In the genomic region with DNA sequence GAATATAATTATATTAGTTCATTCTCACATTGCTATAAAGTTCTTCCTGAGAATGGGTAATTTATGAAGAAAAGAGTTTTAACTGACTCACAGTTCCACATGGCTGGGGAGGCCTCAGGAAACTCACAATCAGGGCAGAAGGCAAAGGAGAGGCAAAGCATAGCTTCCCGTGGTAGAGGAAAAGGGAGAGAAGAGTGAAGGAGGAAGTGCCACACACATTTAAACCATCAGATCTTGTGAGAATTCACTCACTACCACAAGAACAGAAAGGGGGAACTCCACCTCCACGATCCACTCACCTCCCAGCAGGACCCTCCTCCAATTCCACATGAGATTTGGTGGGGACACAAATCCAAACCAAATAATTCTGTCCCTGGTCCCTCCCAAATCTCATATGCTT, we compare ENCODE assay signal across 28 cellular contexts.
"Had no signal": no experiment of that assay in that cellular context is flagged by ENCODE, and none has a peak within 500 bp of the region (broad histone marks: within the 10 kb centered on the region; RNA-seq: fewer than 3 reads in every experiment).

No MANE protein-coding gene starts in this region.

- H3K27me3 ChIP-seq: neutrophil, pancreas, right lobe of liver, sigmoid colon, stomach, thyroid gland, tibial nerve, upper lobe of left lung, vagina had no signal

- H3K4me1 ChIP-seq: pancreas, prostate gland, right lobe of liver, sigmoid colon, stomach, thyroid gland, tibial nerve, upper lobe of left lung, vagina had no signal

- H3K36me3 Mint-ChIP-seq: stimulated activated effector memory CD8-positive, alpha-beta T cell treated with anti-CD3 and anti-CD28 coated beads, Interleukin-12 subunit alpha, Interleukin-12 subunit beta, amount 100 ng/mL, for 72 hours; stimulated activated naive B cell treated with anti-CD40 and anti-IgM and Interleukin-4, amounts not matched to agents 10 μg/mL and 1 μg/mL and 100 μg/mL, for 72 hours had no signal

- H3K27ac Mint-ChIP-seq: naive thymus-derived CD8-positive, alpha-beta T cell; natural killer cell treated with Interleukin-12 subunit alpha and Interleukin-12 subunit beta and Interleukin-15 and Interleukin-18, amount 100 ng/mL, for 72 hours; nephron progenitor cell; stimulated activated effector memory CD8-positive, alpha-beta T cell treated with anti-CD3 and anti-CD28 coated beads, Interleukin-12 subunit alpha, Interleukin-12 subunit beta, amount 100 ng/mL, for 72 hours; stimulated activated naive B cell treated with anti-CD40 and anti-IgM and Interleukin-4, amounts not matched to agents 10 μg/mL and 1 μg/mL and 100 μg/mL, for 72 hours; stimulated activated naive CD8-positive, alpha-beta T cell treated with anti-CD3 and anti-CD28 coated beads, Interleukin-15, Interleukin-2, amounts not matched to agents 100 ng/mL and 50 ng/mL, for 24 hours had no signal

- H3K4me1 Mint-ChIP-seq: naive thymus-derived CD8-positive, alpha-beta T cell; nephron progenitor cell; neural crest cell; stimulated activated effector memory CD8-positive, alpha-beta T cell treated with anti-CD3 and anti-CD28 coated beads, Interleukin-12 subunit alpha, Interleukin-12 subunit beta, amount 100 ng/mL, for 72 hours; stimulated activated naive B cell treated with anti-CD40 and anti-IgM and Interleukin-4, amounts not matched to agents 10 μg/mL and 1 μg/mL and 100 μg/mL, for 72 hours had no signal

- DNase-seq: naive thymus-derived CD8-positive, alpha-beta T cell; nephron progenitor cell; nucleus accumbens; pancreas; right cardiac atrium; right lobe of liver; sigmoid colon; small intestine; stimulated activated CD4-positive, alpha-beta T cell treated with anti-CD3 and anti-CD28 coated beads, Interleukin-15, amount 100 ng/mL, for 24 hours; stimulated activated CD4-positive, alpha-beta T cell treated with anti-CD3 and anti-CD28 coated beads, Interleukin-2, amount 100 ng/mL, for 24 hours; stimulated activated CD4-positive, alpha-beta T cell treated with anti-CD3 and anti-CD28 coated beads, Interleukin-2, amount 100 ng/mL, for 48 hours; stimulated activated CD4-positive, alpha-beta T cell treated with anti-CD3 and anti-CD28 coated beads, Interleukin-4, amount 100 ng/mL, for 24 hours; stimulated activated naive B cell treated with anti-CD40 and anti-IgM and Interleukin-4, amounts not matched to agents 10 μg/mL and 1 μg/mL and 100 μg/mL, for 72 hours; stimulated activated naive CD4-positive, alpha-beta T cell treated with Interleukin-2 at 50 U/mL for 16 hours; stomach; thyroid gland; trophoblast cell; upper lobe of left lung had no signal

- ATAC-seq: naive thymus-derived CD8-positive, alpha-beta T cell; natural killer cell treated with Interleukin-12 subunit alpha and Interleukin-12 subunit beta and Interleukin-15 and Interleukin-18, amount 100 ng/mL, for 72 hours; pancreas; right cardiac atrium; right lobe of liver; stimulated activated naive B cell treated with anti-CD40 and anti-IgM and Interleukin-4, amounts not matched to agents 10 μg/mL and 1 μg/mL and 100 μg/mL, for 72 hours had no signal

- H3K4me3 ChIP-seq: pancreas, prostate gland, right lobe of liver, sigmoid colon, stomach, thoracic aorta, thyroid gland, tibial nerve, upper lobe of left lung, vagina had no signal

- H3K27me3 Mint-ChIP-seq: naive thymus-derived CD8-positive, alpha-beta T cell; natural killer cell treated with Interleukin-12 subunit alpha and Interleukin-12 subunit beta and Interleukin-15 and Interleukin-18, amount 100 ng/mL, for 72 hours; stimulated activated naive B cell treated with anti-CD40 and anti-IgM and Interleukin-4, amounts not matched to agents 10 μg/mL and 1 μg/mL and 100 μg/mL, for 72 hours; stimulated activated naive CD8-positive, alpha-beta T cell treated with anti-CD3 and anti-CD28 coated beads, Interleukin-15, Interleukin-2, amounts not matched to agents 100 ng/mL and 50 ng/mL, for 24 hours had no signal

- H3K9me3 ChIP-seq: neutrophil, pancreas, prostate gland, right lobe of liver, sigmoid colon, stomach, thoracic aorta, thyroid gland, upper lobe of left lung, vagina had no signal

- FAIRE-seq: pancreas, small intestine, urothelium cell line had no signal

- H3K4me3 Mint-ChIP-seq: naive thymus-derived CD8-positive, alpha-beta T cell; natural killer cell treated with Interleukin-12 subunit alpha and Interleukin-12 subunit beta and Interleukin-15 and Interleukin-18, amount 100 ng/mL, for 72 hours; nephron progenitor cell; neural crest cell; stimulated activated effector memory CD8-positive, alpha-beta T cell treated with anti-CD3 and anti-CD28 coated beads, Interleukin-12 subunit alpha, Interleukin-12 subunit beta, amount 100 ng/mL, for 72 hours; stimulated activated naive B cell treated with anti-CD40 and anti-IgM and Interleukin-4, amounts not matched to agents 10 μg/mL and 1 μg/mL and 100 μg/mL, for 72 hours; stimulated activated naive CD8-positive, alpha-beta T cell treated with anti-CD3 and anti-CD28 coated beads, Interleukin-15, Interleukin-2, amounts not matched to agents 100 ng/mL and 50 ng/mL, for 24 hours had no signal

- H3K36me3 ChIP-seq: neutrophil, pancreas, prostate gland, right lobe of liver, sigmoid colon, stomach, thoracic aorta, thyroid gland, tibial nerve, upper lobe of left lung, vagina had no signal

- H3K27ac ChIP-seq: neutrophil, pancreas, prostate gland, right lobe of liver, sigmoid colon, stomach, thoracic aorta, thyroid gland, tibial nerve, upper lobe of left lung, vagina had no signal
